In the genomic region with DNA sequence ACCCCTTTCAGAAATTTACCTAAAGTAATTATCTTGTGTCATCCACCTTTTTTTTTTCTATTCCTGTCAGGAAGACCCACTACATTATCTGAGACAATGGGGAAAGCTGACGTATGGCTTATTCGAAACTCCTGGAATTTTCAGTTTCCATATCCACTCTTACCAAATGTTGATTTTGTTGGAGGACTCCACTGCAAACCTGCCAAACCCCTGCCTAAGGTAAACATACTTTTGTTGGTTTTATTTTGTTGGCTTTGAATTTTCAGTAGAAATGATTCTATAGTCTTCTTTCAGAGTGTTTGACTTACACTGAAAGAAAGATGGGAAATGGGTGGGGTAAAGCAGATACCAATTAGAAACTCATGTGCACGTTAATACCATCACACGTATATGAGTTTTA, we compare ENCODE assay signal across 15 cellular contexts. TPM values are rescaled to one million over a fixed set of nuclear protein-coding genes. Genes with fewer than 3 reads are reported as not detected.
"Had no signal": no experiment of that assay in that cellular context is flagged by ENCODE, and none has a peak within 500 bp of the region (broad histone marks: within the 10 kb centered on the region; RNA-seq: fewer than 3 reads in every experiment).

No MANE protein-coding gene starts in this region.

- DNase-seq: activated B cell treated with CpG ODN at 0.5 μM for 24 hours; activated CD4-positive, alpha-beta T cell treated with anti-CD3 and anti-CD28 coated beads, Interleukin-2, amount 10 ng/mL, durations not matched to agents 7 days and 5 days; activated CD8-positive, alpha-beta memory T cell treated with anti-CD3 and anti-CD28 coated beads for 24 hours; activated gamma-delta T cell treated with Interleukin-2 at 50 U/mL for 16 hours; amniotic stem cell; islet precursor cell; left lung; naive thymus-derived CD4-positive, alpha-beta T cell; ovary; stimulated activated CD4-positive, alpha-beta T cell treated with anti-CD3 and anti-CD28 coated beads, Interleukin-1b, Interleukin-23, amount 100 ng/mL, for 48 hours; upper lobe of right lung had no signal

- H3K27me3 ChIP-seq: esophagus muscularis mucosa, left lung, ovary, upper lobe of right lung had no signal

- H3K4me1 ChIP-seq: esophagus muscularis mucosa, left lung, upper lobe of right lung had no signal

- ATAC-seq: mucosa of descending colon; naive thymus-derived CD4-positive, alpha-beta T cell; upper lobe of right lung had no signal

- H3K9me3 ChIP-seq: esophagus muscularis mucosa, left lung, mucosa of descending colon, ovary, thoracic aorta, upper lobe of right lung had no signal

- H3K4me3 ChIP-seq: coronary artery, esophagus muscularis mucosa, left lung, mucosa of descending colon, ovary, thoracic aorta, upper lobe of right lung had no signal

- H3K27ac ChIP-seq: coronary artery, esophagus muscularis mucosa, left lung, ovary, thoracic aorta, upper lobe of right lung had no signal

- H3K36me3 ChIP-seq: esophagus muscularis mucosa, left lung, ovary, thoracic aorta, upper lobe of right lung had no signal

RNA-seq across cellular contexts. Expression of gene UGT2B7, which starts 2.2 kb away (rescaled TPM):
- total RNA-seq: activated B cell treated with CpG ODN at 0.5 μM for 24 hours; activated CD4-positive, alpha-beta T cell treated with anti-CD3 and anti-CD28 coated beads, Interleukin-2, amount 10 ng/mL, durations not matched to agents 7 days and 5 days; esophagus muscularis mucosa; naive thymus-derived CD4-positive, alpha-beta T cell; thoracic aorta had no signal
